3 cellular contexts compared by ENCODE assay signal in genomic region chrX:10620121-10620699, GRCh38.
TF ChIP-seq lines count a peak whose summit lies in the region.

Gene MID1 (minus strand): TSS chrX:10620585. CDS start chrX:10567547, 53,038 bp downstream.

TF ChIP-seq in Ishikawa, 13 proteins besides CTCF, POLR2A, EP300 and RAD21 (continued from another document):
- no peak for TF ChIP-seq CREB1 (IDR thresholded peaks at IDR 0.05; ENCODE audit: low read depth)
- TF ChIP-seq MAX (IDR thresholded peaks at IDR 0.05), result peak; percentile 51; the same call in 1 of the 2 replicates
- TF ChIP-seq ZBTB7A (IDR thresholded peaks at IDR 0.05; ENCODE audit: low read depth), result 0 out of 2 replicates have a peak, but pooled peaks have one; percentile 40
- no peak for TF ChIP-seq TCF12 (IDR thresholded peaks at IDR 0.05; ENCODE audit: low read depth)

TF ChIP-seq in SK-N-SH, 30 proteins besides CTCF, POLR2A, EP300 and RAD21 (continued from another document):
- TF ChIP-seq JUND (IDR thresholded peaks at IDR 0.05), result no peak
- TF ChIP-seq PBX3 (IDR thresholded peaks at IDR 0.05), result peak; percentile 20; the same call in 1 of the 2 replicates
- TF ChIP-seq, protein P1, sequence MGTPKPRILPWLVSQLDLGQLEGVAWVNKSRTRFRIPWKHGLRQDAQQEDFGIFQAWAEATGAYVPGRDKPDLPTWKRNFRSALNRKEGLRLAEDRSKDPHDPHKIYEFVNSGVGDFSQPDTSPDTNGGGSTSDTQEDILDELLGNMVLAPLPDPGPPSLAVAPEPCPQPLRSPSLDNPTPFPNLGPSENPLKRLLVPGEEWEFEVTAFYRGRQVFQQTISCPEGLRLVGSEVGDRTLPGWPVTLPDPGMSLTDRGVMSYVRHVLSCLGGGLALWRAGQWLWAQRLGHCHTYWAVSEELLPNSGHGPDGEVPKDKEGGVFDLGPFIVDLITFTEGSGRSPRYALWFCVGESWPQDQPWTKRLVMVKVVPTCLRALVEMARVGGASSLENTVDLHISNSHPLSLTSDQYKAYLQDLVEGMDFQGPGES (IDR thresholded peaks at IDR 0.05; ENCODE audit: low read depth, low read length), result no peak
- 0 out of 2 replicates have a peak, but pooled peaks have one; percentile 28 for TF ChIP-seq EZH2phosphoT487 (IDR thresholded peaks at IDR 0.05; ENCODE audit: borderline replicate concordance, low read depth)
- 0 out of 2 replicates have a peak, but pooled peaks have one; percentile 47 for TF ChIP-seq MAX (IDR thresholded peaks at IDR 0.05; ENCODE audit: low read depth)
- no peak for TF ChIP-seq TEAD4 (IDR thresholded peaks at IDR 0.05; ENCODE audit: borderline replicate concordance, insufficient read depth)
- no peak for TF ChIP-seq SIN3A (IDR thresholded peaks at IDR 0.05; ENCODE audit: borderline replicate concordance, low read depth, low read length)
- TF ChIP-seq YY1 (IDR thresholded peaks at IDR 0.05; ENCODE audit: low read depth), result 0 out of 2 replicates have a peak, but pooled peaks have one; percentile 17
- no peak for TF ChIP-seq SMC3 (IDR thresholded peaks at IDR 0.05; ENCODE audit: low read depth, low read length)
- no peak for TF ChIP-seq REST (IDR thresholded peaks at IDR 0.05; ENCODE audit: low read depth, low read length)
- no peak for TF ChIP-seq GABPA (IDR thresholded peaks at IDR 0.05; ENCODE audit: low read depth)
- peak; percentile 19 for TF ChIP-seq CHD2 (IDR thresholded peaks at IDR 0.05; ENCODE audit: low read length, partially characterized antibody)
- no peak for TF ChIP-seq TAF1 (IDR thresholded peaks at IDR 0.05; ENCODE audit: borderline replicate concordance, low read depth, low read length)
- TF ChIP-seq MEF2A (IDR thresholded peaks at IDR 0.05; ENCODE audit: borderline replicate concordance, low read depth), result no peak
- peak; percentile 40; the same call in 1 of the 2 replicates for TF ChIP-seq POLR2AphosphoS5 (IDR thresholded peaks at IDR 0.05; ENCODE audit: low read depth, low read length)
- no peak for TF ChIP-seq FOXM1 (IDR thresholded peaks at IDR 0.05; ENCODE audit: low read depth)
- TF ChIP-seq, protein P2, sequence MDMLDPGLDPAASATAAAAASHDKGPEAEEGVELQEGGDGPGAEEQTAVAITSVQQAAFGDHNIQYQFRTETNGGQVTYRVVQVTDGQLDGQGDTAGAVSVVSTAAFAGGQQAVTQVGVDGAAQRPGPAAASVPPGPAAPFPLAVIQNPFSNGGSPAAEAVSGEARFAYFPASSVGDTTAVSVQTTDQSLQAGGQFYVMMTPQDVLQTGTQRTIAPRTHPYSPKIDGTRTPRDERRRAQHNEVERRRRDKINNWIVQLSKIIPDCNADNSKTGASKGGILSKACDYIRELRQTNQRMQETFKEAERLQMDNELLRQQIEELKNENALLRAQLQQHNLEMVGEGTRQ (IDR thresholded peaks at IDR 0.05; ENCODE audit: borderline replicate concordance, low read depth, low read length), result no peak
TF ChIP-seq in SK-N-SH: peak in this region for 7.

TF ChIP-seq in endothelial cell of umbilical vein, 7 proteins besides CTCF, POLR2A, EP300 and RAD21 (continued from another document):
- TF ChIP-seq JUN (IDR thresholded peaks at IDR 0.05; ENCODE audit: borderline replicate concordance, insufficient read depth, insufficient read length, low read depth) (no peak), MYC (IDR thresholded peaks at IDR 0.05; ENCODE audit: low read depth, low read length) (no peak), GATA2 (IDR thresholded peaks at IDR 0.05; ENCODE audit: insufficient read depth, insufficient read length, low read depth, low read length) (no peak), MAX (IDR thresholded peaks at IDR 0.05; ENCODE audit: insufficient read depth, insufficient read length) (no peak), EZH2 (IDR thresholded peaks at IDR 0.05; ENCODE audit: borderline replicate concordance, low read depth, low read length, severe bottlenecking) (no peak), FOS (IDR thresholded peaks at IDR 0.05; ENCODE audit: borderline replicate concordance, insufficient read depth, low read length) (no peak)
